In genomic region chr12:45509187-45509586, GRCh38 we compare ENCODE assay signal across 18 cellular contexts.
DNase-seq lines count a peak whose midpoint lies in the region; ATAC-seq, FAIRE-seq and TF ChIP-seq lines count a peak whose summit lies in the region.
"Had no signal": no experiment of that assay in that cellular context is flagged by ENCODE, and none has a peak within 500 bp of the region (broad histone marks: within the 10 kb centered on the region; RNA-seq: fewer than 3 reads in every experiment).

No MANE protein-coding gene starts in this region.

- H3K27me3 ChIP-seq in DND-41 (ENCODE audit: insufficient read depth, low read length, poor library complexity): no peaks in the 10 kb centered on the region
- H3K27me3 ChIP-seq in GM12878 (replicated peaks in 1 of 2; ENCODE audit: control insufficient read depth in 2 of 2, insufficient read depth in 2 of 2, low read length in 1 of 2): no peaks in the 10 kb centered on the region
- no peaks in the 10 kb centered on the region for H3K27me3 ChIP-seq in WERI-Rb-1 (ENCODE audit: insufficient read depth, low read depth, severe bottlenecking)
- H3K27me3 ChIP-seq: body of pancreas had no signal

- in situ Hi-C loops in GM12878 (cut with MboI): no loop called here

- no peak for DNase-seq in DND-41
- DNase-seq in NB4 (ENCODE audit: low read depth): peak; percentile 93
- peak; percentile 16 for DNase-seq in GM12878 (ENCODE audit: low read depth, low spot score)
- no peak for DNase-seq in SIG-M5 (lab: John Stamatoyannopoulos, UW)
- no peak for DNase-seq in ureter (ENCODE audit: low spot score)
- DNase-seq in WERI-Rb-1: no peak
- DNase-seq: activated CD4-positive, alpha-beta T cell treated with anti-CD3 and anti-CD28 coated beads, Interleukin-2, amount 10 ng/mL, durations not matched to agents 7 days and 5 days; body of pancreas; DMS153; effector CD4-positive, alpha-beta T cell; foreskin fibroblast; NCI-H2081; stimulated activated CD4-positive, alpha-beta T cell treated with anti-CD3 and anti-CD28 coated beads, Interleukin-1b, Interleukin-23, amount 100 ng/mL, for 48 hours; SW 1271 had no signal

- H4K20me1 ChIP-seq in DND-41 (ENCODE audit: insufficient read depth, low read length) (no peaks in the 10 kb centered on the region), GM12878 (ENCODE audit: control insufficient read depth, insufficient read depth) (no peaks in the 10 kb centered on the region)

- H3K79me2 ChIP-seq in DND-41 (ENCODE audit: insufficient read depth, low read length) (no peaks in the 10 kb centered on the region), GM12878 (ENCODE audit: control insufficient read depth, insufficient read depth, low read length) (no peaks in the 10 kb centered on the region)

- no peaks in the 10 kb centered on the region for H3K4me1 ChIP-seq in DND-41 (ENCODE audit: insufficient read depth, low read length)
- no peaks in the 10 kb centered on the region for H3K4me1 ChIP-seq in GM12878 (ENCODE audit: control insufficient read depth, insufficient read depth, low read length)
- H3K4me1 ChIP-seq: body of pancreas had no signal

- 2% methylated on average over 2 of the region's 2 CpGs for WGBS in GM12878 (ENCODE audit: insufficient coverage, insufficient replicate concordance, low lambda C conversion rate, missing lambda C conversion rate)

- TF ChIP-seq POLR2A in NB4 (IDR thresholded peaks at IDR 0.05; ENCODE audit: extremely low read depth, insufficient read length) (no peak), GM12878 (IDR thresholded peaks at IDR 0.05; ENCODE audit: low read depth, low read length) (no peak)

- no TSS peak for BruUV-seq in GM12878 (replicated peaks; lab: Mats Ljungman, UMichigan)

- peak; percentile 54 for ATAC-seq in DND-41 (ENCODE audit: insufficient read depth, low read depth)
- ATAC-seq in GM21381 (IDR thresholded peaks at IDR 0.05; ENCODE audit: unreplicated experiment): peak; percentile 70
- ATAC-seq in GM12878: peak; percentile 61
- no peak for ATAC-seq in HG03039 (IDR thresholded peaks at IDR 0.05; ENCODE audit: unreplicated experiment)
- ATAC-seq: body of pancreas, HCT116 had no signal

- POLR2A ChIA-PET in GM12878 (lab: Charles Lee): no interaction called here

- TF ChIP-seq CTCF in DND-41 (IDR thresholded peaks at IDR 0.05; ENCODE audit: borderline replicate concordance, extremely low read depth, low read length, poor library complexity, severe bottlenecking): no peak
- no peak for TF ChIP-seq CTCF in NB4 (IDR thresholded peaks at IDR 0.05; ENCODE audit: low read depth, low read length)
- no peak for TF ChIP-seq CTCF in GM12878 (IDR thresholded peaks at IDR 0.05 in 2 of 3, conservative IDR thresholded peaks at IDR 0.05 in 1 of 3; ENCODE audit: control insufficient read depth in 2 of 3, extremely low read depth in 1 of 3, insufficient read depth in 1 of 3, low read depth in 3 of 3, low read length in 3 of 3)
- no peak for TF ChIP-seq CTCF in WERI-Rb-1 (IDR thresholded peaks at IDR 0.05; ENCODE audit: low read depth, low read length)

- H2AFZ ChIP-seq in DND-41 (ENCODE audit: low read depth, low read length) (0 out of 2 replicates have a peak overlapping the region, but pooled peaks have one; percentile 10), GM12878 (ENCODE audit: control insufficient read depth, low read depth, low read length) (no peak overlapping the region; the same call in 1 of the 2 replicates)

- RAD21 ChIA-PET in GM12878 (lab: Charles Lee; ENCODE audit: unreplicated experiment): no interaction called here

- H3K36me3 ChIP-seq in DND-41 (ENCODE audit: insufficient read depth, low read length) (no peaks in the 10 kb centered on the region), GM12878 (ENCODE audit: control insufficient read depth in 2 of 2, insufficient read depth in 2 of 2, low read length in 1 of 2) (no peaks in the 10 kb centered on the region), WERI-Rb-1 (no peaks in the 10 kb centered on the region)

- H3K27ac ChIP-seq in DND-41 (ENCODE audit: low read length): no peak overlapping the region
- H3K27ac ChIP-seq in GM12878 (ENCODE audit: control insufficient read depth, insufficient read depth): no peak overlapping the region
- no peak overlapping the region for H3K27ac ChIP-seq in WERI-Rb-1
- H3K27ac ChIP-seq: body of pancreas, KMS-11 had no signal

- H3K9ac ChIP-seq in DND-41 (ENCODE audit: low read depth, low read length): no peak overlapping the region
- no peak overlapping the region for H3K9ac ChIP-seq in GM12878 (ENCODE audit: control insufficient read depth, insufficient read depth, low read length)
- H3K9ac ChIP-seq: KMS-11 had no signal

- H3K9me3 ChIP-seq in DND-41 (ENCODE audit: insufficient read depth, low read length, severe bottlenecking) (peaks cover 9% of the 10 kb centered on the region), GM12878 (replicated peaks; ENCODE audit: control insufficient read depth, insufficient read depth, low read length) (no peaks in the 10 kb centered on the region; the same call in 2 of the 3 replicates), WERI-Rb-1 (ENCODE audit: severe bottlenecking) (no peaks in the 10 kb centered on the region)
- H3K9me3 ChIP-seq: body of pancreas had no signal

- no peak overlapping the region for H3K4me2 ChIP-seq in DND-41 (ENCODE audit: insufficient read depth, low read length)
- H3K4me2 ChIP-seq in GM12878 (ENCODE audit: control insufficient read depth, insufficient read depth): no peak overlapping the region
- H3K4me2 ChIP-seq: KMS-11 had no signal

- CTCF ChIA-PET in GM12878 (lab: Yijun Ruan, JAX): no interaction called here

- H3K4me3 ChIP-seq in DND-41 (ENCODE audit: low read depth in 1 of 2, low read length in 2 of 2) (no peak overlapping the region), NB4 (ENCODE audit: low read depth, low read length) (no peak overlapping the region), GM12878 (no peak overlapping the region), WERI-Rb-1 (ENCODE audit: low read depth, low read length) (no peak overlapping the region)
- H3K4me3 ChIP-seq: body of pancreas had no signal

- FAIRE-seq in GM12878 (lab: Jason Lieb, UNC): no peak

- intact Hi-C loops in GM12878 (cut with micrococcal nuclease; ENCODE audit: unreplicated experiment): no loop called here

- TF ChIP-seq RAD21 in GM12878 (IDR thresholded peaks at IDR 0.05; ENCODE audit: insufficient read depth, low read depth, low read length): no peak

- SMC1A ChIA-PET in GM12878 (lab: Charles Lee; ENCODE audit: uncharacterized antibody, unreplicated experiment): no interaction called here

- TF ChIP-seq EP300 in GM12878 (IDR thresholded peaks at IDR 0.05; ENCODE audit: borderline replicate concordance in 1 of 2, control insufficient read depth in 1 of 2, low read depth in 2 of 2, low read length in 2 of 2): no peak

TF ChIP-seq in GM12878, 131 proteins besides CTCF, POLR2A, EP300 and RAD21:
- no peak for TF ChIP-seq SMAD1 (IDR thresholded peaks at IDR 0.05; ENCODE audit: low read depth, partially characterized antibody)
- TF ChIP-seq JUNB (IDR thresholded peaks at IDR 0.05): no peak
- TF ChIP-seq FOXM1 (IDR thresholded peaks at IDR 0.05; ENCODE audit: low read depth, low read length): no peak
- no peak for TF ChIP-seq ZBED1 (IDR thresholded peaks at IDR 0.05; ENCODE audit: borderline replicate concordance)

Comparison
In these comparisons a context has a peak if more than half of its experiments do, and no peak if none do; other contexts are left out.
1. DNase-seq: peak in NB4 (single experiment) and GM12878 (single experiment); none in DND-41 (single experiment), SIG-M5 (single experiment), ureter (single experiment) and WERI-Rb-1 (single experiment).